ENCODE assay signal across 1 cellular context in genomic region chr6:113352029-113352801, GRCh38.
TF ChIP-seq lines count a peak whose summit lies in the region.

No MANE protein-coding gene starts in this region.

TF ChIP-seq in HepG2, 621 proteins besides CTCF, POLR2A, EP300 and RAD21 (continued from another document and continues in another):
- TF ChIP-seq HMGXB3 (CRISPR knock-in tag; IDR thresholded peaks at IDR 0.05; ENCODE audit: borderline replicate concordance) (peak; percentile 76; the same call in 1 of the 2 replicates), FOXA3 (CRISPR knock-in tag; IDR thresholded peaks at IDR 0.05) (peak; percentile 98), KLF11 (CRISPR knock-in tag; IDR thresholded peaks at IDR 0.05) (no peak), EED (CRISPR knock-in tag; IDR thresholded peaks at IDR 0.05) (no peak), XRCC5 (optimal IDR thresholded peaks at IDR 0.05; ENCODE audit: low read length) (no peak), TBX2 (CRISPR knock-in tag; IDR thresholded peaks at IDR 0.05; ENCODE audit: borderline replicate concordance) (peak; percentile 91), SALL2 (CRISPR knock-in tag; IDR thresholded peaks at IDR 0.05) (no peak), ZZZ3 (CRISPR knock-in tag; IDR thresholded peaks at IDR 0.05; ENCODE audit: borderline replicate concordance) (no peak), KMT2A (CRISPR knock-in tag; IDR thresholded peaks at IDR 0.05) (no peak), ZNF766 (CRISPR knock-in tag; IDR thresholded peaks at IDR 0.05; ENCODE audit: borderline replicate concordance) (no peak), NRL (CRISPR knock-in tag; IDR thresholded peaks at IDR 0.05; ENCODE audit: borderline replicate concordance) (no peak), BORCS8-MEF2B (CRISPR knock-in tag; IDR thresholded peaks at IDR 0.05) (peak; percentile 69; the same call in 1 of the 2 replicates), MYNN (CRISPR knock-in tag; IDR thresholded peaks at IDR 0.05; ENCODE audit: low read depth) (no peak), ZNF138 (CRISPR knock-in tag; IDR thresholded peaks at IDR 0.05; ENCODE audit: low read depth) (no peak), CEBPG (CRISPR knock-in tag; IDR thresholded peaks at IDR 0.05) (peak; percentile 81), ZNF430 (CRISPR knock-in tag; IDR thresholded peaks at IDR 0.05) (0 out of 2 replicates have a peak, but pooled peaks have one; percentile 75), FOXP1 (IDR thresholded peaks at IDR 0.05) (0 out of 2 replicates have a peak, but pooled peaks have one; percentile 37), FOXP1 (CRISPR knock-in tag; IDR thresholded peaks at IDR 0.05) (peak; percentile 96), ZNF773 (CRISPR knock-in tag; IDR thresholded peaks at IDR 0.05; ENCODE audit: borderline replicate concordance) (no peak), ZNF496 (CRISPR knock-in tag; IDR thresholded peaks at IDR 0.05; ENCODE audit: insufficient replicate concordance) (no peak), ZBTB42 (CRISPR knock-in tag; IDR thresholded peaks at IDR 0.05) (no peak), ZNF550 (CRISPR knock-in tag; IDR thresholded peaks at IDR 0.05; ENCODE audit: borderline replicate concordance) (no peak), ZBTB14 (CRISPR knock-in tag; IDR thresholded peaks at IDR 0.05) (no peak), ZNF333 (CRISPR knock-in tag; IDR thresholded peaks at IDR 0.05; ENCODE audit: borderline replicate concordance) (no peak), TFE3 (CRISPR knock-in tag; IDR thresholded peaks at IDR 0.05) (peak; percentile 89), CENPX (CRISPR knock-in tag; IDR thresholded peaks at IDR 0.05) (no peak), ZSCAN22 (CRISPR knock-in tag; IDR thresholded peaks at IDR 0.05) (no peak), AHDC1 (CRISPR knock-in tag; IDR thresholded peaks at IDR 0.05; ENCODE audit: borderline replicate concordance) (peak; percentile 100), ZBTB7B (CRISPR knock-in tag; IDR thresholded peaks at IDR 0.05) (peak; percentile 84), ZBTB44 (CRISPR knock-in tag; IDR thresholded peaks at IDR 0.05) (no peak), LBX2 (CRISPR knock-in tag; IDR thresholded peaks at IDR 0.05; ENCODE audit: borderline replicate concordance) (no peak), ZNF609 (CRISPR knock-in tag; IDR thresholded peaks at IDR 0.05; ENCODE audit: borderline replicate concordance) (peak; percentile 98), TOE1 (CRISPR knock-in tag; IDR thresholded peaks at IDR 0.05) (peak; percentile 83; the same call in 1 of the 2 replicates)
- TF ChIP-seq, protein P1, sequence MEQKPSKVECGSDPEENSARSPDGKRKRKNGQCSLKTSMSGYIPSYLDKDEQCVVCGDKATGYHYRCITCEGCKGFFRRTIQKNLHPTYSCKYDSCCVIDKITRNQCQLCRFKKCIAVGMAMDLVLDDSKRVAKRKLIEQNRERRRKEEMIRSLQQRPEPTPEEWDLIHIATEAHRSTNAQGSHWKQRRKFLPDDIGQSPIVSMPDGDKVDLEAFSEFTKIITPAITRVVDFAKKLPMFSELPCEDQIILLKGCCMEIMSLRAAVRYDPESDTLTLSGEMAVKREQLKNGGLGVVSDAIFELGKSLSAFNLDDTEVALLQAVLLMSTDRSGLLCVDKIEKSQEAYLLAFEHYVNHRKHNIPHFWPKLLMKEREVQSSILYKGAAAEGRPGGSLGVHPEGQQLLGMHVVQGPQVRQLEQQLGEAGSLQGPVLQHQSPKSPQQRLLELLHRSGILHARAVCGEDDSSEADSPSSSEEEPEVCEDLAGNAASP (CRISPR knock-in tag; IDR thresholded peaks at IDR 0.05; ENCODE audit: borderline replicate concordance) = peak; percentile 89
- TF ChIP-seq, protein P2, sequence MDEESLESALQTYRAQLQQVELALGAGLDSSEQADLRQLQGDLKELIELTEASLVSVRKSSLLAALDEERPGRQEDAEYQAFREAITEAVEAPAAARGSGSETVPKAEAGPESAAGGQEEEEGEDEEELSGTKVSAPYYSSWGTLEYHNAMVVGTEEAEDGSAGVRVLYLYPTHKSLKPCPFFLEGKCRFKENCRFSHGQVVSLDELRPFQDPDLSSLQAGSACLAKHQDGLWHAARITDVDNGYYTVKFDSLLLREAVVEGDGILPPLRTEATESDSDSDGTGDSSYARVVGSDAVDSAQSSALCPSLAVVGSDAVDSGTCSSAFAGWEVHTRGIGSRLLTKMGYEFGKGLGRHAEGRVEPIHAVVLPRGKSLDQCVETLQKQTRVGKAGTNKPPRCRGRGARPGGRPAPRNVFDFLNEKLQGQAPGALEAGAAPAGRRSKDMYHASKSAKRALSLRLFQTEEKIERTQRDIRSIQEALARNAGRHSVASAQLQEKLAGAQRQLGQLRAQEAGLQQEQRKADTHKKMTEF (CRISPR knock-in tag; IDR thresholded peaks at IDR 0.05) = peak; percentile 98
